In the genomic region with DNA sequence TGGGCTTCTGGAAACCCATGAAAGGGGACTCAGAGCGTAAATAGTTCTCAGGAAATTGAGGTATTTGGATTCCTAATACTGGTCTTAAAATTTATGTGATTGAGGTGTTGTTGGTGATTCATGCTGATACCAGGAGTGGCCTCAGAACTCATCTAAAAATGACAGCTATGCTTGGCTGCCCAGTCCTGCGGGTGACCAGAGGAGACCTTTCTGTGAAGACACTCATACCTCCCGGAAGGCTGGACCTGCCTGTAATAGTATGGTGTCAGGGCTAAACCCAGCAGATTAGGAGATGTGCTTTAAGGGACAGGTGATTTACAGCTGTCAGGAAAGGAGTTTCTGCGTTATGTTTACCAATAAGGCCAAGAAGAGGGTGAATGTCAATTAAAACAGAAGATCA, we compare ENCODE assay signal across 9 cellular contexts. TPM values are rescaled to one million over a fixed set of nuclear protein-coding genes. Genes with fewer than 3 reads are reported as not detected.
"Had no signal": no experiment of that assay in that cellular context is flagged by ENCODE, and none has a peak within 500 bp of the region (broad histone marks: within the 10 kb centered on the region; RNA-seq: fewer than 3 reads in every experiment).

No MANE protein-coding gene starts in this region.

- ATAC-seq: HCT116, HepG2 had no signal

- DNase-seq: GM23248, GOT3, H7, HFFc6 had no signal

- H3K4me3 Mint-ChIP-seq: HFFc6, IgD-negative memory B cell had no signal

- H3K9ac ChIP-seq: GM23248 had no signal

- H3K27ac Mint-ChIP-seq: HFFc6, IgD-negative memory B cell had no signal

- H3K36me3 ChIP-seq: HAP-1 had no signal

- H3K27ac ChIP-seq: GM23248, HL-60 had no signal

- H3K4me3 ChIP-seq: GM23248, HAP-1 had no signal

- H3K4me1 ChIP-seq: HAP-1 had no signal

- H3K36me3 Mint-ChIP-seq: IgD-negative memory B cell had no signal

- FAIRE-seq: HepG2 had no signal

- H2AFZ ChIP-seq: GM23248 had no signal

RNA-seq across cellular contexts. Expression of a gene that starts 29.9 kb away (rescaled TPM):
- total RNA-seq: HepG2 had no signal
- polyA plus RNA-seq: IgD-negative memory B cell had no signal
